1 cellular context compared by ENCODE assay signal in genomic region chr6:138255443-138255842, GRCh38.
TF ChIP-seq lines count a peak whose summit lies in the region.

No MANE protein-coding gene starts in this region.

TF ChIP-seq in K562, 482 proteins besides CTCF, POLR2A, EP300 and RAD21:
- TF ChIP-seq KLF6 (CRISPR knock-in tag; IDR thresholded peaks at IDR 0.05; ENCODE audit: borderline replicate concordance) (no peak), CHD4 (IDR thresholded peaks at IDR 0.05; ENCODE audit: insufficient read depth, insufficient replicate concordance, low read depth, low read length, poor library complexity, severe bottlenecking) (no peak), NFRKB (IDR thresholded peaks at IDR 0.05; ENCODE audit: low read depth) (no peak), NCOA6 (IDR thresholded peaks at IDR 0.05) (no peak)
- TF ChIP-seq, protein P1, sequence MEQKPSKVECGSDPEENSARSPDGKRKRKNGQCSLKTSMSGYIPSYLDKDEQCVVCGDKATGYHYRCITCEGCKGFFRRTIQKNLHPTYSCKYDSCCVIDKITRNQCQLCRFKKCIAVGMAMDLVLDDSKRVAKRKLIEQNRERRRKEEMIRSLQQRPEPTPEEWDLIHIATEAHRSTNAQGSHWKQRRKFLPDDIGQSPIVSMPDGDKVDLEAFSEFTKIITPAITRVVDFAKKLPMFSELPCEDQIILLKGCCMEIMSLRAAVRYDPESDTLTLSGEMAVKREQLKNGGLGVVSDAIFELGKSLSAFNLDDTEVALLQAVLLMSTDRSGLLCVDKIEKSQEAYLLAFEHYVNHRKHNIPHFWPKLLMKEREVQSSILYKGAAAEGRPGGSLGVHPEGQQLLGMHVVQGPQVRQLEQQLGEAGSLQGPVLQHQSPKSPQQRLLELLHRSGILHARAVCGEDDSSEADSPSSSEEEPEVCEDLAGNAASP (IDR thresholded peaks at IDR 0.05), result no peak
- TF ChIP-seq, protein P2, sequence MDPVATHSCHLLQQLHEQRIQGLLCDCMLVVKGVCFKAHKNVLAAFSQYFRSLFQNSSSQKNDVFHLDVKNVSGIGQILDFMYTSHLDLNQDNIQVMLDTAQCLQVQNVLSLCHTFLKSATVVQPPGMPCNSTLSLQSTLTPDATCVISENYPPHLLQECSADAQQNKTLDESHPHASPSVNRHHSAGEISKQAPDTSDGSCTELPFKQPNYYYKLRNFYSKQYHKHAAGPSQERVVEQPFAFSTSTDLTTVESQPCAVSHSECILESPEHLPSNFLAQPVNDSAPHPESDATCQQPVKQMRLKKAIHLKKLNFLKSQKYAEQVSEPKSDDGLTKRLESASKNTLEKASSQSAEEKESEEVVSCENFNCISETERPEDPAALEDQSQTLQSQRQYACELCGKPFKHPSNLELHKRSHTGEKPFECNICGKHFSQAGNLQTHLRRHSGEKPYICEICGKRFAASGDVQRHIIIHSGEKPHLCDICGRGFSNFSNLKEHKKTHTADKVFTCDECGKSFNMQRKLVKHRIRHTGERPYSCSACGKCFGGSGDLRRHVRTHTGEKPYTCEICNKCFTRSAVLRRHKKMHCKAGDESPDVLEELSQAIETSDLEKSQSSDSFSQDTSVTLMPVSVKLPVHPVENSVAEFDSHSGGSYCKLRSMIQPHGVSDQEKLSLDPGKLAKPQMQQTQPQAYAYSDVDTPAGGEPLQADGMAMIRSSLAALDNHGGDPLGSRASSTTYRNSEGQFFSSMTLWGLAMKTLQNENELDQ (CRISPR knock-in tag; IDR thresholded peaks at IDR 0.05; ENCODE audit: borderline replicate concordance), result no peak
